Comparison of ENCODE assay signal across 11 cellular contexts in the genomic region with DNA sequence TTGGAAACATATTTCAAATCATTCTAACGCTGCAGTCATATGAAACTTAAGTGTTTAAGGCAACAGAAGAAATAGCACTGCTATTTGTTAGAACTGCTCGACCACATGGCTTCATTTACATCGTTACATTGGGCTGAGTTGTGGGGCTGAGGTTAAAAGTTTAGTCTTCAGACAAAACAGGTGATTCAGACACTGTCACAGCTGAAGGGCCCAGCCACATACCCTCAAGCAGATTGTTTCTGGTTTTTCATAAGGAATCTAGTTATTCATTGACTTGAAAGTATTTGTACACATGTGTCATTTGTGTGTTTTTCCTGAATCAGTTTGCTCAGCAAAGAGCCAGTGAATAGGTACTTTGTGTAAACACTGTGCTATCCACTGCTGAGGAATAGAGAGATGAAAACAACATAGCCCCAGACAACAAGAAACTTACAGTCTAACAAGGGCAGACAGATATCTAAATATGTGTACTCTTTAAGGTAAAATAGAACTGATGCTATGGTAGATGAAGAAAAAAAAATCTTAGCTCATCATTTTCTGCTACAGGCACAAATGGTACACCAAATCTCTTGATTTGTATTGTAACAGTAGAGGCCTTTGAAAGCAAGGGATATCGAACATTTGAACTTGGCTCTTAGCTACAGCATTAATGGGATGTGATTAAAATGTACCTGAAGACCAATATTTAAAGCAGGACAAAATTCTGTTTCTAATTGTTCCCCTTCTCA.
DNase-seq lines count a peak whose midpoint lies in the region; ATAC-seq and TF ChIP-seq lines count a peak whose summit lies in the region.
"Had no signal": no experiment of that assay in that cellular context is flagged by ENCODE, and none has a peak within 500 bp of the region (broad histone marks: within the 10 kb centered on the region; RNA-seq: fewer than 3 reads in every experiment).

No MANE protein-coding gene starts in this region.

- H3K4me3 Mint-ChIP-seq in naive thymus-derived CD8-positive, alpha-beta T cell: no peak overlapping the region

- H3K9me3 Mint-ChIP-seq in naive thymus-derived CD8-positive, alpha-beta T cell: no peaks in the 10 kb centered on the region

- H3K27ac Mint-ChIP-seq in naive thymus-derived CD8-positive, alpha-beta T cell: no peak overlapping the region

- H3K4me3 ChIP-seq in fibroblast of mammary gland (ENCODE audit: control insufficient read depth, low read depth, low read length): no peak overlapping the region

- DNase-seq in stimulated activated CD4-positive, alpha-beta T cell treated with anti-CD3 and anti-CD28 coated beads, Interleukin-1b, Interleukin-23, amount 100 ng/mL, for 48 hours: peak; percentile 33
- no peak for DNase-seq in stimulated activated CD4-positive, alpha-beta T cell treated with anti-CD3 and anti-CD28 coated beads, Interleukin-4, amount 100 ng/mL, for 1 hour
- DNase-seq in LoVo (ENCODE audit: low spot score): peak; percentile 42
- peak; percentile 75 for DNase-seq in fibroblast of mammary gland (ENCODE audit: low read depth)
- no peak for DNase-seq in naive thymus-derived CD8-positive, alpha-beta T cell
- DNase-seq in substantia nigra (lab: John Stamatoyannopoulos, UW): no peak
- DNase-seq: activated CD8-positive, alpha-beta memory T cell treated with anti-CD3 and anti-CD28 coated beads, Interleukin-2, amount 50 U/mL, for 48 hours; DMS 273 treated with DMSO at 0.1 percent for 48 hours; stimulated activated CD4-positive, alpha-beta T cell treated with anti-CD3 and anti-CD28 coated beads, Interleukin-12 subunit alpha, Interleukin-12 subunit beta, amount 100 ng/mL, for 4 hours had no signal

- H3K4me1 Mint-ChIP-seq in naive thymus-derived CD8-positive, alpha-beta T cell: no peaks in the 10 kb centered on the region

- no peak for ATAC-seq in GM18520 (IDR thresholded peaks at IDR 0.05; ENCODE audit: unreplicated experiment)
- no peak for ATAC-seq in naive thymus-derived CD8-positive, alpha-beta T cell
- ATAC-seq in GM21515 (IDR thresholded peaks at IDR 0.05; ENCODE audit: unreplicated experiment): no peak

- H3K36me3 Mint-ChIP-seq in naive thymus-derived CD8-positive, alpha-beta T cell: no peaks in the 10 kb centered on the region

- no peak overlapping the region for H3K27ac ChIP-seq in substantia nigra (ENCODE audit: low read depth, low read length, poor library complexity, severe bottlenecking)

- no peak for TF ChIP-seq CTCF in fibroblast of mammary gland (conservative IDR thresholded peaks at IDR 0.05; ENCODE audit: control insufficient read depth, insufficient read depth, low read depth, low read length)

- peaks cover 0 to 1% (median 0%) of the 10 kb centered on the region in 5 donors for H3K27me3 Mint-ChIP-seq in naive thymus-derived CD8-positive, alpha-beta T cell

- POLR2A ChIA-PET in naive thymus-derived CD8-positive, alpha-beta T cell (lab: Charles Lee): no interaction called here

Comparison
In these comparisons a context has a peak if more than half of its experiments do, and no peak if none do; other contexts are left out.
1. DNase-seq: peak in stimulated activated CD4-positive, alpha-beta T cell treated with anti-CD3 and anti-CD28 coated beads, Interleukin-1b, Interleukin-23, amount 100 ng/mL, for 48 hours (single experiment), LoVo (single experiment) and fibroblast of mammary gland (single experiment); none in stimulated activated CD4-positive, alpha-beta T cell treated with anti-CD3 and anti-CD28 coated beads, Interleukin-4, amount 100 ng/mL, for 1 hour (single experiment), naive thymus-derived CD8-positive, alpha-beta T cell (0 of 10) and substantia nigra (0 of 49).